19 cellular contexts compared by ENCODE assay signal in the genomic region with DNA sequence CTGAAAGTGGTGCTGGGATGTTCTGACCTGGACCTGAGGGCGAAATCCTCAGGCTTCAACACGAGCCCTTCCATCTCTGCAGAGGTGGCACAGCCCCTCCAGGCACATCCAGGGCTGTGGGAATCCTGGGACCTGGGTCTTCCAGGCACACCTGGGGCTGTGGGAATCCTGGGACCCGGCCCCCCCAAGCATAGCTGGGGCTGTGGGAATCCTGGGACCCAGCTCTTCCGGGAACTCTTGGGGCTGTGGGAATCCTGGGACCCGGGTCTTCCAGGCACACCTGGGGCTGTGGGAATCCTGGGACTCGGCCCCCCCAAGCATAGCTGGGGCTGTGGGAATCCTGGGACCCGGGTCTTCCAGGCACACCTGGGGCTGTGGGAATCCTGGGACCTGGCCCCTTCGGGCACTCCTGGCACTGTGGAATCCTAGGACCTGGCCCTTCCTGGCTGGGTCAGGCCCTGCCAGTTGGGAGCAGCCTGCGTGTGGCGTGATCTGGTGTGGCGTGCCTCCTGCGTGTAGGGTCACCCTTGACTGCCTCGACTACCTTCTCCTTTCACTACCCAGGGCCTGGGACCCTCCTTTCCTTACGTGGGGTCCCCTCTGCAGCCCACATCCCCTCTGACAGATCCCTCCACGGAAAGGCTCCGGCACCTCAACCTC.
"Had no signal": no experiment of that assay in that cellular context is flagged by ENCODE, and none has a peak within 500 bp of the region (broad histone marks: within the 10 kb centered on the region; RNA-seq: fewer than 3 reads in every experiment).

No MANE protein-coding gene starts in this region.

- H3K27ac Mint-ChIP-seq: activated CD4-positive, alpha-beta T cell treated with anti-CD3 and anti-CD28 coated beads, Interleukin-2, amount 10 ng/mL, durations not matched to agents 24 days and 14 days; activated naive CD8-positive, alpha-beta T cell; T-helper 2 cell treated with Interferon-gamma antibody and Interleukin-4, amounts not matched to agents 5 μg/mL and 100 μg/mL, for 36 hours had no signal

- H3K27me3 ChIP-seq: body of pancreas, gastrocnemius medialis had no signal

- H3K27ac ChIP-seq: body of pancreas, coronary artery, gastrocnemius medialis, SK-N-MC had no signal

- H3K4me1 Mint-ChIP-seq: activated CD4-positive, alpha-beta T cell treated with anti-CD3 and anti-CD28 coated beads, Interleukin-2, amount 10 ng/mL, durations not matched to agents 24 days and 14 days had no signal

- H3K36me3 Mint-ChIP-seq: activated naive CD8-positive, alpha-beta T cell had no signal

- H3K4me3 ChIP-seq: body of pancreas, coronary artery, gastrocnemius medialis, SK-N-MC had no signal

- ATAC-seq: activated T-cell treated with anti-CD3 and anti-CD28 coated beads, Interleukin-2, amount 50 U/mL, for 4 hours; body of pancreas; gastrocnemius medialis; left ventricle myocardium superior; stimulated activated naive CD8-positive, alpha-beta T cell treated with anti-CD3 and anti-CD28 coated beads, Interleukin-15, Interleukin-2, amounts not matched to agents 100 U/mL and 50 U/mL, for 24 hours had no signal

- H3K4me3 Mint-ChIP-seq: activated CD4-positive, alpha-beta T cell treated with anti-CD3 and anti-CD28 coated beads, Interleukin-2, amount 10 ng/mL, durations not matched to agents 24 days and 14 days; activated naive CD8-positive, alpha-beta T cell; activated T-cell treated with anti-CD3 and anti-CD28 coated beads, Interleukin-2, amount 50 U/mL, for 4 hours; nephron; T-helper 2 cell treated with Interferon-gamma antibody and Interleukin-4, amounts not matched to agents 5 μg/mL and 100 μg/mL, for 36 hours had no signal

- H3K9me3 Mint-ChIP-seq: activated CD4-positive, alpha-beta T cell treated with anti-CD3 and anti-CD28 coated beads, Interleukin-2, amount 10 ng/mL, durations not matched to agents 24 days and 14 days; activated T-cell treated with anti-CD3 and anti-CD28 coated beads, Interleukin-2, amount 50 U/mL, for 4 hours; nephron; T-helper 2 cell treated with Interferon-gamma antibody and Interleukin-4, amounts not matched to agents 5 μg/mL and 100 μg/mL, for 36 hours had no signal

- H3K4me1 ChIP-seq: body of pancreas, gastrocnemius medialis had no signal

- H3K27me3 Mint-ChIP-seq: activated CD4-positive, alpha-beta T cell treated with anti-CD3 and anti-CD28 coated beads, Interleukin-2, amount 10 ng/mL, durations not matched to agents 24 days and 14 days; activated naive CD8-positive, alpha-beta T cell had no signal

- DNase-seq: activated CD4-positive, alpha-beta T cell treated with anti-CD3 and anti-CD28 coated beads, Interleukin-2, amount 10 ng/mL, durations not matched to agents 24 days and 14 days; activated CD8-positive, alpha-beta memory T cell treated with anti-CD3 and anti-CD28 coated beads, Interleukin-2, amount 50 U/mL, for 4 hours; activated gamma-delta T cell; activated T-cell treated with anti-CD3 and anti-CD28 coated beads, Interleukin-2, amount 50 U/mL, for 4 hours; body of pancreas; central memory CD4-positive, alpha-beta T cell; gastrocnemius medialis; kidney; left ventricle myocardium superior; occipital lobe; retina; stimulated activated CD4-positive, alpha-beta T cell treated with anti-CD3 and anti-CD28 coated beads, Interleukin-2, amount 100 ng/mL, for 24 hours; stimulated activated naive CD8-positive, alpha-beta T cell treated with anti-CD3 and anti-CD28 coated beads, Interleukin-15, Interleukin-2, amounts not matched to agents 100 U/mL and 50 U/mL, for 24 hours; trophoblast cell had no signal

- H3K9me3 ChIP-seq: body of pancreas, gastrocnemius medialis had no signal

- H3K36me3 ChIP-seq: gastrocnemius medialis had no signal
